16 cellular contexts compared by ENCODE assay signal in genomic region chr12:54824402-54824801, GRCh38. TPM values are rescaled to one million over a fixed set of nuclear protein-coding genes. Genes with fewer than 3 reads are reported as not detected.
A peak's percentile ranks its signal among the peaks of the same experiment; 100 is the strongest.
DNase-seq lines count a peak whose midpoint lies in the region; ATAC-seq and TF ChIP-seq lines count a peak whose summit lies in the region.
"Had no signal": no experiment of that assay in that cellular context is flagged by ENCODE, and none has a peak within 500 bp of the region (broad histone marks: within the 10 kb centered on the region; RNA-seq: fewer than 3 reads in every experiment).

No MANE protein-coding gene starts in this region.

- H3K9me2 ChIP-seq in Loucy (replicated peaks; ENCODE audit: low read depth, low read length), result no peaks in the 10 kb centered on the region

- H3K36me3 Mint-ChIP-seq in activated T-cell treated with anti-CD3 and anti-CD28 coated beads, Interleukin-2, amount 50 U/mL, for 72 hours (ENCODE audit: insufficient read depth in 2 of 2), result no peaks in the 10 kb centered on the region
- H3K36me3 Mint-ChIP-seq in endodermal cell (ENCODE audit: low read depth) (no peaks in the 10 kb centered on the region), osteocyte (ENCODE audit: unreplicated experiment) (no peaks in the 10 kb centered on the region)

- H3K9me3 ChIP-seq in Loucy (ENCODE audit: insufficient read depth, low read depth, low read length), result no peaks in the 10 kb centered on the region
- peaks cover 7% of the 10 kb centered on the region for H3K9me3 ChIP-seq in endodermal cell (ENCODE audit: control insufficient read depth, low read length)
- H3K9me3 ChIP-seq in thoracic aorta, result no peaks in the 10 kb centered on the region
- H3K9me3 ChIP-seq in ascending aorta, result no peaks in the 10 kb centered on the region

- H3K4me3 Mint-ChIP-seq in activated T-cell treated with anti-CD3 and anti-CD28 coated beads, Interleukin-2, amount 50 U/mL, for 72 hours, result no peak overlapping the region
- H3K4me3 Mint-ChIP-seq in endodermal cell (no peak overlapping the region), osteocyte (ENCODE audit: unreplicated experiment) (no peak overlapping the region)

- H2AFZ ChIP-seq in Loucy (ENCODE audit: low read length), result no peak overlapping the region

- no peak overlapping the region for H3K4me2 ChIP-seq in Loucy (ENCODE audit: low read depth, low read length, poor library complexity, severe bottlenecking)

- peaks cover 0 to 4% of the 10 kb centered on the region in 2 donors for H3K9me3 Mint-ChIP-seq in activated T-cell treated with anti-CD3 and anti-CD28 coated beads, Interleukin-2, amount 50 U/mL, for 72 hours
- H3K9me3 Mint-ChIP-seq in endodermal cell, result peaks cover 25% of the 10 kb centered on the region
- peaks cover 13% of the 10 kb centered on the region for H3K9me3 Mint-ChIP-seq in osteocyte (ENCODE audit: unreplicated experiment)

- no peak overlapping the region for H3K4me3 ChIP-seq in Loucy (ENCODE audit: low read length, poor library complexity, severe bottlenecking)
- no peak overlapping the region for H3K4me3 ChIP-seq in endodermal cell (ENCODE audit: low read length)
- H3K4me3 ChIP-seq in thoracic aorta, result no peak overlapping the region
- H3K4me3 ChIP-seq in ascending aorta, result no peak overlapping the region

- H3K27me3 ChIP-seq in Loucy (ENCODE audit: insufficient read depth, low read length, poor library complexity, severe bottlenecking), result no peaks in the 10 kb centered on the region
- no peaks in the 10 kb centered on the region for H3K27me3 ChIP-seq in endodermal cell (ENCODE audit: control insufficient read depth, insufficient read depth, low read length, poor library complexity, severe bottlenecking)
- no peaks in the 10 kb centered on the region for H3K27me3 ChIP-seq in thoracic aorta (replicated peaks; ENCODE audit: insufficient read depth)
- no peaks in the 10 kb centered on the region for H3K27me3 ChIP-seq in ascending aorta

- no peak for ATAC-seq in activated T-cell treated with anti-CD3 and anti-CD28 coated beads, Interleukin-2, amount 50 U/mL, for 72 hours (replicated peaks in 1 of 2)
- ATAC-seq in thoracic aorta (ENCODE audit: insufficient number of reproducible peaks, low FRiP score, low read depth) (no peak), GM18858 (IDR thresholded peaks at IDR 0.05; ENCODE audit: unreplicated experiment) (no peak)

- H3K27ac ChIP-seq in endodermal cell (ENCODE audit: low read depth, low read length) (no peak overlapping the region), thoracic aorta (no peak overlapping the region), ascending aorta (no peak overlapping the region)
- H3K27ac ChIP-seq: WERI-Rb-1 had no signal

- no peaks in the 10 kb centered on the region for H4K20me1 ChIP-seq in Loucy (ENCODE audit: insufficient read depth, low read length, poor library complexity, severe bottlenecking)

- H3K27ac Mint-ChIP-seq in activated T-cell treated with anti-CD3 and anti-CD28 coated beads, Interleukin-2, amount 50 U/mL, for 72 hours, result peak overlapping the region; percentile 66
- no peak overlapping the region for H3K27ac Mint-ChIP-seq in endodermal cell
- no peak overlapping the region for H3K27ac Mint-ChIP-seq in osteocyte (ENCODE audit: unreplicated experiment)

- 100% methylated on average over 2 of the region's 2 CpGs; no CpG with 5 or more reads in 1 of the 2 experiments for WGBS in endodermal cell (ENCODE audit: insufficient coverage in 1 of 2, insufficient read length in 1 of 2), 2 experiments

- no peaks in the 10 kb centered on the region for H3K27me3 Mint-ChIP-seq in activated T-cell treated with anti-CD3 and anti-CD28 coated beads, Interleukin-2, amount 50 U/mL, for 72 hours (ENCODE audit: low read depth)
- H3K27me3 Mint-ChIP-seq in endodermal cell (ENCODE audit: insufficient read depth), result no peaks in the 10 kb centered on the region
- H3K27me3 Mint-ChIP-seq in osteocyte (ENCODE audit: unreplicated experiment), result no peaks in the 10 kb centered on the region

- no peak overlapping the region for H3K9ac ChIP-seq in Loucy (ENCODE audit: low read depth, low read length, poor library complexity, severe bottlenecking)
- no peak overlapping the region for H3K9ac ChIP-seq in endodermal cell (ENCODE audit: extremely low read depth, low read length, poor library complexity, severe bottlenecking)

- H3K4me1 Mint-ChIP-seq in activated T-cell treated with anti-CD3 and anti-CD28 coated beads, Interleukin-2, amount 50 U/mL, for 72 hours (ENCODE audit: low read depth), result no peaks in the 10 kb centered on the region
- H3K4me1 Mint-ChIP-seq in endodermal cell, result no peaks in the 10 kb centered on the region
- H3K4me1 Mint-ChIP-seq in osteocyte (ENCODE audit: unreplicated experiment), result no peaks in the 10 kb centered on the region

- H3K79me2 ChIP-seq in Loucy (ENCODE audit: insufficient read depth, low read length), result no peaks in the 10 kb centered on the region

- no peak for DNase-seq in activated T-cell treated with anti-CD3 and anti-CD28 coated beads, Interleukin-2, amount 50 U/mL, for 72 hours
- DNase-seq in activated T-cell treated with anti-CD3 and anti-CD28 coated beads for 4 hours, result no peak
- no peak for DNase-seq in endodermal cell
- DNase-seq in thoracic aorta (ENCODE audit: low spot score), result no peak
- DNase-seq in osteocyte (ENCODE audit: extremely low spot score, unreplicated experiment), result no peak
- no peak for DNase-seq in ascending aorta (ENCODE audit: low spot score in 2 of 2)
- DNase-seq: foreskin melanocyte; NCI-H1436; NCI-H446 treated with DMSO at 0.1 percent for 48 hours; stimulated activated naive CD4-positive, alpha-beta T cell treated with Interleukin-2 at 50 U/mL for 16 hours; WERI-Rb-1 had no signal

- H3F3A ChIP-seq in Loucy (ENCODE audit: low read depth), result no peaks in the 10 kb centered on the region

- H3K4me1 ChIP-seq in Loucy (ENCODE audit: insufficient read depth, low read length, poor library complexity, severe bottlenecking) (no peaks in the 10 kb centered on the region), endodermal cell (ENCODE audit: control insufficient read depth, insufficient read depth, low read length) (no peaks in the 10 kb centered on the region), thoracic aorta (ENCODE audit: control insufficient read depth in 1 of 2, low read depth in 2 of 2) (no peaks in the 10 kb centered on the region), ascending aorta (no peaks in the 10 kb centered on the region)

- TF ChIP-seq CTCF in Loucy (conservative IDR thresholded peaks at IDR 0.05; ENCODE audit: low read length), result peak; percentile 52
- TF ChIP-seq CTCF in endodermal cell (conservative IDR thresholded peaks at IDR 0.05), result peak; percentile 67
- peak; percentile 16 for TF ChIP-seq CTCF in thoracic aorta (IDR thresholded peaks at IDR 0.05)
- no peak for TF ChIP-seq CTCF in osteocyte (IDR thresholded peaks at IDR 0.05)
- no peak for TF ChIP-seq CTCF in ascending aorta (IDR thresholded peaks at IDR 0.05)

- H3K36me3 ChIP-seq in Loucy (ENCODE audit: insufficient read depth, low read length), result no peaks in the 10 kb centered on the region
- H3K36me3 ChIP-seq in endodermal cell (ENCODE audit: control insufficient read depth, insufficient read depth, low read length), result no peaks in the 10 kb centered on the region
- H3K36me3 ChIP-seq in thoracic aorta, result no peaks in the 10 kb centered on the region
- H3K36me3 ChIP-seq in ascending aorta, result no peaks in the 10 kb centered on the region
- H3K36me3 ChIP-seq: WERI-Rb-1 had no signal

- intact Hi-C loops in ascending aorta (cut with DNase I), result no loop called here

RNA-seq across cellular contexts. Expression of gene MUCL1, which starts 29.9 kb away (rescaled TPM):
- not detected for total RNA-seq in activated T-cell treated with anti-CD3 and anti-CD28 coated beads, Interleukin-2, amount 50 U/mL, for 72 hours
- total RNA-seq in endodermal cell (not detected), thoracic aorta (not detected), osteocyte (not detected in 2 replicates), ascending aorta (not detected)
- polyA plus RNA-seq in endodermal cell (2013, experiment 1 of 2), result not detected
- polyA plus RNA-seq in endodermal cell (2013, experiment 2 of 2), result not detected
- total RNA-seq: activated CD8-positive, alpha-beta memory T cell treated with anti-CD3 and anti-CD28 coated beads for 36 hours; mesenteric fat pad; skeletal muscle tissue had no signal

Comparison
In these comparisons a context has a peak if more than half of its experiments do, and no peak if none do; other contexts are left out.
1. CTCF ChIP-seq: peak in Loucy (single experiment), endodermal cell (single experiment) and thoracic aorta (single experiment); none in osteocyte (single experiment) and ascending aorta (0 of 3).